Comparison of ENCODE assay signal across 23 cellular contexts in genomic region chr3:19221081-19221480, GRCh38.
A peak's percentile ranks its signal among the peaks of the same experiment; 100 is the strongest.
DNase-seq lines count a peak whose midpoint lies in the region; ATAC-seq and TF ChIP-seq lines count a peak whose summit lies in the region.
"Had no signal": no experiment of that assay in that cellular context is flagged by ENCODE, and none has a peak within 500 bp of the region (broad histone marks: within the 10 kb centered on the region; RNA-seq: fewer than 3 reads in every experiment).

No MANE protein-coding gene starts in this region.

- H2BK5ac ChIP-seq in trophoblast cell (ENCODE audit: low read depth, low read length, poor library complexity): no peak overlapping the region

- DNase-seq in ELF-1 (ENCODE audit: low read depth, low spot score) (peak; percentile 25), WTC11 (ENCODE audit: low spot score) (no peak), foreskin keratinocyte (peak in 1 of 2 donors; percentile 63), trophoblast cell (peak; percentile 56 to 72), iPS-NIHi11 (ENCODE audit: low spot score) (no peak), MM.1S (no peak)
- no peak for DNase-seq in activated T-cell treated with anti-CD3 and anti-CD28 coated beads, Interleukin-2, amount 50 U/mL, for 24 hours
- no peak for DNase-seq in activated T-cell treated with anti-CD3 and anti-CD28 coated beads, Interleukin-2, amount 50 U/mL, for 4 hours
- DNase-seq: CD4-positive, alpha-beta T cell; DMS53; EL; H7; NCI-H1092; NCI-H146; NCI-H2081; NCI-H2171 treated with DMSO at 0.1 percent for 48 hours; NCI-H510A; NCI-H748 treated with DMSO at 0.1 percent for 48 hours; OCI-M1; RPMI8226 had no signal

- ATAC-seq in WTC11 (peak; percentile 81), foreskin keratinocyte (peak; percentile 67)
- ATAC-seq in activated T-cell treated with anti-CD3 and anti-CD28 coated beads, Interleukin-2, amount 50 U/mL, for 4 hours: no peak
- ATAC-seq: A549 had no signal

- H4K8ac ChIP-seq in trophoblast cell (ENCODE audit: low read depth, low read length): no peak overlapping the region

- peaks cover 14% of the 10 kb centered on the region for H3K4me1 Mint-ChIP-seq in WTC11
- no peaks in the 10 kb centered on the region for H3K4me1 Mint-ChIP-seq in activated T-cell treated with anti-CD3 and anti-CD28 coated beads, Interleukin-2, amount 50 U/mL, for 24 hours (ENCODE audit: low read depth)
- H3K4me1 Mint-ChIP-seq in activated T-cell treated with anti-CD3 and anti-CD28 coated beads, Interleukin-2, amount 50 U/mL, for 4 hours (ENCODE audit: low read depth): no peaks in the 10 kb centered on the region

- no peak overlapping the region for H3K14ac ChIP-seq in trophoblast cell (ENCODE audit: low read length)

- H2AFZ ChIP-seq in trophoblast cell (ENCODE audit: insufficient read depth, low read length, poor library complexity) (no peak overlapping the region), MM.1S (ENCODE audit: low read length) (no peak overlapping the region)

- no peak overlapping the region for H3K4ac ChIP-seq in trophoblast cell (ENCODE audit: low read depth, low read length)

- no peak overlapping the region for H4K91ac ChIP-seq in trophoblast cell (ENCODE audit: low read depth, low read length)

- H3K9me3 ChIP-seq in trophoblast cell (ENCODE audit: insufficient read depth, low read depth, low read length) (no peaks in the 10 kb centered on the region), MM.1S (replicated peaks; ENCODE audit: insufficient read depth, low read length) (no peaks in the 10 kb centered on the region)
- H3K9me3 ChIP-seq: A549 had no signal

- no peaks in the 10 kb centered on the region for H3K36me3 ChIP-seq in trophoblast cell (ENCODE audit: control insufficient read depth in 1 of 2, insufficient read depth in 2 of 2, low read length in 2 of 2)
- no peaks in the 10 kb centered on the region for H3K36me3 ChIP-seq in MM.1S (replicated peaks; ENCODE audit: insufficient read depth, low read length)

- H3K4me1 ChIP-seq in foreskin keratinocyte: no peaks in the 10 kb centered on the region
- H3K4me1 ChIP-seq in trophoblast cell (ENCODE audit: control insufficient read depth in 1 of 2, insufficient read depth in 2 of 2, low read length in 2 of 2): peaks cover 0 to 5% of the 10 kb centered on the region in 2 experiments
- H3K4me1 ChIP-seq in MM.1S (ENCODE audit: low read length): no peaks in the 10 kb centered on the region
- H3K4me1 ChIP-seq: A549 had no signal

- H2AK5ac ChIP-seq in trophoblast cell (ENCODE audit: low read length): no peak overlapping the region

- H3K23ac ChIP-seq in trophoblast cell (ENCODE audit: low read length): no peak overlapping the region

- H3K9ac ChIP-seq in trophoblast cell (ENCODE audit: low read length) (no peak overlapping the region), MM.1S (ENCODE audit: low read length) (no peak overlapping the region)
- H3K9ac ChIP-seq: KMS-11 had no signal

- H3K27me3 ChIP-seq in foreskin keratinocyte (no peaks in the 10 kb centered on the region), trophoblast cell (ENCODE audit: insufficient read depth, low read length) (no peaks in the 10 kb centered on the region), MM.1S (replicated peaks; ENCODE audit: insufficient read depth, low read length) (no peaks in the 10 kb centered on the region)

- H3K9me3 Mint-ChIP-seq in WTC11: no peaks in the 10 kb centered on the region
- no peaks in the 10 kb centered on the region for H3K9me3 Mint-ChIP-seq in activated T-cell treated with anti-CD3 and anti-CD28 coated beads, Interleukin-2, amount 50 U/mL, for 24 hours
- no peaks in the 10 kb centered on the region for H3K9me3 Mint-ChIP-seq in activated T-cell treated with anti-CD3 and anti-CD28 coated beads, Interleukin-2, amount 50 U/mL, for 4 hours
- H3K9me3 Mint-ChIP-seq: CD4-positive, alpha-beta T cell had no signal

- no peak overlapping the region for H3K27ac Mint-ChIP-seq in WTC11
- H3K27ac Mint-ChIP-seq in activated T-cell treated with anti-CD3 and anti-CD28 coated beads, Interleukin-2, amount 50 U/mL, for 24 hours: no peak overlapping the region
- H3K27ac Mint-ChIP-seq: CD4-positive, alpha-beta T cell had no signal

- no peak overlapping the region for H3K18ac ChIP-seq in trophoblast cell (ENCODE audit: low read length)

- H3K27ac ChIP-seq in foreskin keratinocyte (no peak overlapping the region), trophoblast cell (ENCODE audit: low read depth, low read length) (no peak overlapping the region), MM.1S (ENCODE audit: low read length) (no peak overlapping the region)
- H3K27ac ChIP-seq: A549, HL-60, KMS-11 had no signal

- no peak overlapping the region for H3K4me3 Mint-ChIP-seq in WTC11
- no peak overlapping the region for H3K4me3 Mint-ChIP-seq in activated T-cell treated with anti-CD3 and anti-CD28 coated beads, Interleukin-2, amount 50 U/mL, for 24 hours
- no peak overlapping the region for H3K4me3 Mint-ChIP-seq in activated T-cell treated with anti-CD3 and anti-CD28 coated beads, Interleukin-2, amount 50 U/mL, for 4 hours
- H3K4me3 Mint-ChIP-seq: CD4-positive, alpha-beta T cell had no signal

- H4K20me1 ChIP-seq in MM.1S (ENCODE audit: insufficient read depth, low read length): no peaks in the 10 kb centered on the region

- H4K12ac ChIP-seq in trophoblast cell (ENCODE audit: low read depth, low read length): no peak overlapping the region

- H3K4me3 ChIP-seq in trophoblast cell (ENCODE audit: low read depth, low read length) (no peak overlapping the region), MM.1S (ENCODE audit: low read length) (no peak overlapping the region)
- H3K4me3 ChIP-seq: A549 had no signal

- H3K79me2 ChIP-seq in trophoblast cell (ENCODE audit: control insufficient read depth, insufficient read depth, low read length, poor library complexity): no peaks in the 10 kb centered on the region
- no peaks in the 10 kb centered on the region for H3K79me2 ChIP-seq in MM.1S (ENCODE audit: low read length)

- POLR2A ChIA-PET in WTC11 (lab: Charles Lee): interaction anchor here (0.6 kb wide), 1 partner anchor 231 kb away, joined by 3 read pairs; no protein-coding TSS in a partner anchor

- no peak overlapping the region for H2BK12ac ChIP-seq in trophoblast cell (ENCODE audit: low read length)

- no peaks in the 10 kb centered on the region for H3F3A ChIP-seq in MM.1S (ENCODE audit: insufficient read depth, low read length)

- no peaks in the 10 kb centered on the region for H3K36me3 Mint-ChIP-seq in WTC11
- H3K36me3 Mint-ChIP-seq in activated T-cell treated with anti-CD3 and anti-CD28 coated beads, Interleukin-2, amount 50 U/mL, for 24 hours (ENCODE audit: low read depth): no peaks in the 10 kb centered on the region
- no peaks in the 10 kb centered on the region for H3K36me3 Mint-ChIP-seq in activated T-cell treated with anti-CD3 and anti-CD28 coated beads, Interleukin-2, amount 50 U/mL, for 4 hours (ENCODE audit: insufficient read depth)

- no peak overlapping the region for H2BK120ac ChIP-seq in trophoblast cell (ENCODE audit: insufficient read depth, low read length, poor library complexity)

- no peaks in the 10 kb centered on the region for H3K27me3 Mint-ChIP-seq in WTC11 (ENCODE audit: low read depth)
- no peaks in the 10 kb centered on the region for H3K27me3 Mint-ChIP-seq in activated T-cell treated with anti-CD3 and anti-CD28 coated beads, Interleukin-2, amount 50 U/mL, for 24 hours
- no peaks in the 10 kb centered on the region for H3K27me3 Mint-ChIP-seq in activated T-cell treated with anti-CD3 and anti-CD28 coated beads, Interleukin-2, amount 50 U/mL, for 4 hours (ENCODE audit: low read depth)
- H3K27me3 Mint-ChIP-seq: CD4-positive, alpha-beta T cell had no signal

- H3K4me2 ChIP-seq in trophoblast cell (ENCODE audit: low read length): no peak overlapping the region
- no peak overlapping the region for H3K4me2 ChIP-seq in MM.1S (ENCODE audit: low read depth, low read length)
- H3K4me2 ChIP-seq: A549, KMS-11 had no signal

- no CpG with 5 or more reads among the region's 2 CpGs for WGBS in trophoblast cell (ENCODE audit: extremely low coverage, insufficient coverage, insufficient read length)

- CTCF ChIA-PET in WTC11 (lab: Charles Lee): interaction anchor here (1.2 kb wide), 1 partner anchor 8 kb away, joined by 3 read pairs; no protein-coding TSS in a partner anchor

- no peaks in the 10 kb centered on the region for H3K9me2 ChIP-seq in MM.1S (replicated peaks; ENCODE audit: insufficient read depth, low read length)

- no peaks in the 10 kb centered on the region for H3K79me1 ChIP-seq in trophoblast cell (ENCODE audit: low read length)

- no peak for TF ChIP-seq CTCF in WTC11 (IDR thresholded peaks at IDR 0.05)
- no peak for TF ChIP-seq CTCF in foreskin keratinocyte (conservative IDR thresholded peaks at IDR 0.05)
- no peak for TF ChIP-seq CTCF in MM.1S (IDR thresholded peaks at IDR 0.05; ENCODE audit: low read length)

TF ChIP-seq in WTC11, 78 proteins besides CTCF, POLR2A, EP300 and RAD21:
- no peak for TF ChIP-seq ZNF138 (CRISPR knock-in tag; conservative IDR thresholded peaks at IDR 0.05)

Comparison
In these comparisons a context has a peak if more than half of its experiments do, and no peak if none do; other contexts are left out.
1. DNase-seq: peak in ELF-1 (single experiment) and trophoblast cell (2 of 2); none in WTC11 (single experiment), iPS-NIHi11 (single experiment), MM.1S (single experiment), activated T-cell treated with anti-CD3 and anti-CD28 coated beads, Interleukin-2, amount 50 U/mL, for 24 hours (single experiment) and activated T-cell treated with anti-CD3 and anti-CD28 coated beads, Interleukin-2, amount 50 U/mL, for 4 hours (single experiment).
2. ATAC-seq: peak in WTC11 (single experiment) and foreskin keratinocyte (single experiment); none in activated T-cell treated with anti-CD3 and anti-CD28 coated beads, Interleukin-2, amount 50 U/mL, for 4 hours (0 of 2).